Comparison of ENCODE assay signal across 23 cellular contexts in genomic region chr2:158197940-158198339, GRCh38.
DNase-seq lines count a peak whose midpoint lies in the region; ATAC-seq and TF ChIP-seq lines count a peak whose summit lies in the region.
"Had no signal": no experiment of that assay in that cellular context is flagged by ENCODE, and none has a peak within 500 bp of the region (broad histone marks: within the 10 kb centered on the region; RNA-seq: fewer than 3 reads in every experiment).

No MANE protein-coding gene starts in this region.

- no peaks in the 10 kb centered on the region for H3K4me1 ChIP-seq in aorta (ENCODE audit: control insufficient read depth in 1 of 2, insufficient read depth in 2 of 2, low read length in 2 of 2)
- H3K4me1 ChIP-seq: neural progenitor cell had no signal

- DNase-seq in COR-L47 (lab: John Stamatoyannopoulos, UW) (peak; percentile 47), HT-29 (ENCODE audit: low spot score) (peak; percentile 35), NOMO-1 (lab: John Stamatoyannopoulos, UW; ENCODE audit: unreplicated experiment in 2 of 2) (peak; percentile 73 to 82), kidney tubule cell (ENCODE audit: low spot score) (peak; percentile 64), aorta (no peak), GM10266 (ENCODE audit: extremely low spot score) (no peak)
- DNase-seq in stimulated activated CD4-positive, alpha-beta T cell treated with anti-CD3 and anti-CD28 coated beads, Interleukin-1b, Interleukin-23, amount 100 ng/mL, for 48 hours, result no peak
- DNase-seq: activated CD4-positive, alpha-beta T cell treated with anti-CD3 and anti-CD28 coated beads, Interleukin-2, amount 10 ng/mL, durations not matched to agents 7 days and 5 days; activated CD8-positive, alpha-beta memory T cell treated with anti-CD3 and anti-CD28 coated beads, Interleukin-2, amount 10 ng/mL, durations not matched to agents 7 days and 5 days; C1 segment of cervical spinal cord; cerebellar nuclear complex; heart right ventricle; KBM-7; NCI-H1092 treated with DMSO at 0.1 percent for 48 hours; NCI-H2081 treated with DMSO at 0.1 percent for 48 hours; NCI-H524; SJCRH30; substantia nigra; T-helper 17 cell had no signal

- 79 to 82% methylated on average over 1 of the region's 1 CpG for WGBS in aorta, 2 donors

- no peak overlapping the region for H3K27ac ChIP-seq in aorta (ENCODE audit: low read depth in 1 of 2, low read length in 2 of 2)
- H3K27ac ChIP-seq: epithelial cell of prostate, heart right ventricle, neural progenitor cell, SJCRH30, VCaP had no signal

- H3K9me3 ChIP-seq in aorta (ENCODE audit: control insufficient read depth, low read length), result no peaks in the 10 kb centered on the region
- H3K9me3 ChIP-seq: heart right ventricle, SJCRH30 had no signal

- no peaks in the 10 kb centered on the region for H3K27me3 ChIP-seq in aorta (ENCODE audit: control insufficient read depth in 1 of 2, insufficient read depth in 2 of 2, low read length in 1 of 2)
- H3K27me3 ChIP-seq: heart right ventricle, neural progenitor cell, SJCRH30 had no signal

- ATAC-seq in aorta (ENCODE audit: low FRiP score), result no peak
- ATAC-seq in GM18511 (IDR thresholded peaks at IDR 0.05; ENCODE audit: unreplicated experiment), result no peak
- ATAC-seq: activated CD8-positive, alpha-beta memory T cell treated with anti-CD3 and anti-CD28 coated beads, Interleukin-2, amount 10 ng/mL, durations not matched to agents 7 days and 5 days; heart right ventricle; T-helper 17 cell had no signal

- no peaks in the 10 kb centered on the region for H3K36me3 ChIP-seq in aorta (ENCODE audit: control insufficient read depth in 1 of 2, insufficient read depth in 2 of 2, low read length in 1 of 2)
- H3K36me3 ChIP-seq: heart right ventricle, neural progenitor cell, SJCRH30 had no signal

- TF ChIP-seq CTCF in GM10266 (IDR thresholded peaks at IDR 0.05; ENCODE audit: control insufficient read depth, insufficient read depth, low read depth, missing control alignments), result no peak

- no peak overlapping the region for H3K4me3 ChIP-seq in aorta (ENCODE audit: low read length in 2 of 2)
- H3K4me3 ChIP-seq: heart right ventricle, neural progenitor cell, SJCRH30 had no signal

- intact Hi-C loops in aorta (cut with DNase I), result no loop called here

Comparison
In these comparisons a context has a peak if more than half of its experiments do, and no peak if none do; other contexts are left out.
1. DNase-seq: peak in COR-L47 (single experiment), HT-29 (single experiment), NOMO-1 (2 of 2) and kidney tubule cell (single experiment); none in stimulated activated CD4-positive, alpha-beta T cell treated with anti-CD3 and anti-CD28 coated beads, Interleukin-1b, Interleukin-23, amount 100 ng/mL, for 48 hours (single experiment), aorta (0 of 2) and GM10266 (single experiment).